2 cellular contexts compared by ENCODE assay signal in the genomic region with DNA sequence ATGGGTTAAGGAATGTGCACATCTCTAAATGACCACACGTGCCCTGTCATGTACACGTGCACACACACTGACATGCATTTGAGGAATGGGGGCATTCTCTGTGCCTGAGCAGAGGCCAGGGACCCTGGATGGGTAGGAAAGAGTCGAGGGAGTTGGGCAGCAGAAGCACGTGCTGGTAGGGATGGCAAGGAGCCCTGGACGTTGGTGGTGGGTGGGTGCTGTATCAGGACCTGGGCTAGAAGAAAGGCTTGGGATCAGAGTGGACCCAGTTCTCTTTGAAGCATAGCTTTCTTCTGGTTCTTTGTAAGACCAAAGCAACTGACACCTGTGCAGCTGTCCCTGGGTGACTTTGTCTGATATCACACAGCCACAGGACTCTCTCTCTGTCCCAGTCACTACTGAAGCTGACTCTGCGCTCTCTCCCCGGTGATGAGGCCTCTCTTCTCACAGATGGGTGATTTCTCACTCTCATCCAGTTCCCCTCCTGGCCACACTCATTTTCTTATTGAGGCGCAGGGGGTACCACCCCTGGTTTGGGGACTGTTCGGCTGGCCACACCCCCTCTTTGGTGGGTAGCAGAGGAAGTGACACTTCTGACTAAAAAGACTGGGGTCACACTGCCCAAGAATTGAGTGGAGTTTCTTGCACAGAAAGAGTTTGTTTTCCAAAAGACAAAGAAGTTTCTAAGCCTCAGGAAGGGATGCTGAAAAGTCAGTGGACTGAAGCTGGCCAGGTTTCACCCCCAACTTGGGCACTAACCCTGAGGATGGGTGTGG.
TF ChIP-seq lines count a peak whose summit lies in the region.

No MANE protein-coding gene starts in this region.

TF ChIP-seq in A549, 52 proteins besides CTCF, POLR2A, EP300 and RAD21 (continued from another document):
- TF ChIP-seq RCOR1 (IDR thresholded peaks at IDR 0.05; ENCODE audit: low read depth, low read length): no peak

TF ChIP-seq in H1, 55 proteins besides CTCF, POLR2A, EP300 and RAD21 (continued from another document):
- no peak for TF ChIP-seq TAF7 (optimal IDR thresholded peaks at IDR 0.05; ENCODE audit: borderline replicate concordance, low read depth, low read length)
- no peak for TF ChIP-seq POLR2AphosphoS5 (IDR thresholded peaks at IDR 0.05; ENCODE audit: low read depth, low read length)
- TF ChIP-seq, protein P1, sequence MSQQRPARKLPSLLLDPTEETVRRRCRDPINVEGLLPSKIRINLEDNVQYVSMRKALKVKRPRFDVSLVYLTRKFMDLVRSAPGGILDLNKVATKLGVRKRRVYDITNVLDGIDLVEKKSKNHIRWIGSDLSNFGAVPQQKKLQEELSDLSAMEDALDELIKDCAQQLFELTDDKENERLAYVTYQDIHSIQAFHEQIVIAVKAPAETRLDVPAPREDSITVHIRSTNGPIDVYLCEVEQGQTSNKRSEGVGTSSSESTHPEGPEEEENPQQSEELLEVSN (IDR thresholded peaks at IDR 0.05): no peak
- TF ChIP-seq JUND (IDR thresholded peaks at IDR 0.05; ENCODE audit: low read length): no peak
- no peak for TF ChIP-seq ASH2L (IDR thresholded peaks at IDR 0.05; ENCODE audit: low read length)
- no peak for TF ChIP-seq TCF12 (IDR thresholded peaks at IDR 0.05; ENCODE audit: low read depth, low read length)
- no peak for TF ChIP-seq RNF2 (IDR thresholded peaks at IDR 0.05; ENCODE audit: borderline replicate concordance, low read depth, low read length, missing control alignments, poor library complexity, severe bottlenecking)
